9 cellular contexts compared by ENCODE assay signal in the genomic region with DNA sequence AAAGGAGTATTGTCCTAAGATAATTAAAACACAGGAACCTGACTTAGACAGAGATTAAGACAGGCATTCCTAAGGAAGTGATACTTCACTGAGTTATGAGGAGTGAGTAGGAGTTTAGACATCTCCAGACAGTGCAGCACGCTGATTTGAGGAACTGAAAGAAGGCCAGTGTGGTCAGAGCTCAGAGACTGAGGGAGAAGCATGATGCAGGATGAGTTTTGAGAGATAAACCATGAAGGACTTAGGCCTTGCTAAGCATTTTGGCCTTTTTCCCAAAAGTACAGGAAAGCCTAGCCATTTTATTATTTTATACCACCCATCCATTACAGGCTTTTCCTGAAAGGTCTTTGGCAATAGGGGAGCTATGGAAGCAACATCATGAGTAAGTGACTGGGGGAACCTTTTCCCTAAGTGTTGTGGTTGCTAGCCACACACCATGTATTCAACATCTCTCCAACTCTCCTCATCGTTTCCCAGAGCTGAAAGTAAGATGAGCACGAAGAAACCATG.
A peak's percentile ranks its signal among the peaks of the same experiment; 100 is the strongest.
DNase-seq lines count a peak whose midpoint lies in the region; ATAC-seq, FAIRE-seq and TF ChIP-seq lines count a peak whose summit lies in the region.
"Had no signal": no experiment of that assay in that cellular context is flagged by ENCODE, and none has a peak within 500 bp of the region (broad histone marks: within the 10 kb centered on the region; RNA-seq: fewer than 3 reads in every experiment).

No MANE protein-coding gene starts in this region.

- H3K27me3 Mint-ChIP-seq in activated T-helper 2 cell treated with anti-CD3 and anti-CD28 coated beads, Interferon-gamma antibody, Interleukin-2, Interleukin-4, amounts not matched to agents 10 μg/mL and 5 μg/mL and 100 μg/mL, durations not matched to agents 14 hours and 24 hours and 36 hours (ENCODE audit: low read depth), result no peaks in the 10 kb centered on the region
- H3K27me3 Mint-ChIP-seq: stimulated activated naive CD8-positive, alpha-beta T cell treated with anti-CD3 and anti-CD28 coated beads, Interleukin-15, Interleukin-2, amounts not matched to agents 100 ng/mL and 50 ng/mL, for 24 hours had no signal

- H3K27ac Mint-ChIP-seq in activated T-helper 2 cell treated with anti-CD3 and anti-CD28 coated beads, Interferon-gamma antibody, Interleukin-2, Interleukin-4, amounts not matched to agents 10 μg/mL and 5 μg/mL and 100 μg/mL, durations not matched to agents 14 hours and 24 hours and 36 hours, result no peak overlapping the region
- H3K27ac Mint-ChIP-seq: stimulated activated naive CD8-positive, alpha-beta T cell treated with anti-CD3 and anti-CD28 coated beads, Interleukin-15, Interleukin-2, amounts not matched to agents 100 ng/mL and 50 ng/mL, for 24 hours had no signal

- H3K4me3 Mint-ChIP-seq in activated T-helper 2 cell treated with anti-CD3 and anti-CD28 coated beads, Interferon-gamma antibody, Interleukin-2, Interleukin-4, amounts not matched to agents 10 μg/mL and 5 μg/mL and 100 μg/mL, durations not matched to agents 14 hours and 24 hours and 36 hours (ENCODE audit: low read depth), result no peak overlapping the region
- H3K4me3 Mint-ChIP-seq: stimulated activated naive CD8-positive, alpha-beta T cell treated with anti-CD3 and anti-CD28 coated beads, Interleukin-15, Interleukin-2, amounts not matched to agents 100 ng/mL and 50 ng/mL, for 24 hours had no signal

- H3K27ac ChIP-seq in osteoblast (ENCODE audit: low read depth, low read length), result peak overlapping the region; percentile 89

- no peak overlapping the region for H2AFZ ChIP-seq in osteoblast (ENCODE audit: low read length)

- H3K4me1 Mint-ChIP-seq in activated T-helper 2 cell treated with anti-CD3 and anti-CD28 coated beads, Interferon-gamma antibody, Interleukin-2, Interleukin-4, amounts not matched to agents 10 μg/mL and 5 μg/mL and 100 μg/mL, durations not matched to agents 14 hours and 24 hours and 36 hours (ENCODE audit: low read depth), result peaks cover 8% of the 10 kb centered on the region

- H3K4me1 ChIP-seq in osteoblast (ENCODE audit: insufficient read depth, low read length), result peaks cover 23% of the 10 kb centered on the region

- no peak for TF ChIP-seq CTCF in bronchial epithelial cell (IDR thresholded peaks at IDR 0.05; ENCODE audit: insufficient read depth, low read length, severe bottlenecking)
- TF ChIP-seq CTCF in osteoblast (IDR thresholded peaks at IDR 0.05; ENCODE audit: extremely low read depth, low read depth, low read length), result no peak

- no peaks in the 10 kb centered on the region for H3K36me3 Mint-ChIP-seq in activated T-helper 2 cell treated with anti-CD3 and anti-CD28 coated beads, Interferon-gamma antibody, Interleukin-2, Interleukin-4, amounts not matched to agents 10 μg/mL and 5 μg/mL and 100 μg/mL, durations not matched to agents 14 hours and 24 hours and 36 hours (ENCODE audit: low read depth)

- no peaks in the 10 kb centered on the region for H4K20me1 ChIP-seq in osteoblast (ENCODE audit: insufficient read depth, low read length)

- no peak overlapping the region for H3K4me3 ChIP-seq in bronchial epithelial cell (ENCODE audit: low read depth, low read length)
- H3K4me3 ChIP-seq in osteoblast (ENCODE audit: insufficient read depth, low read length), result peak overlapping the region; percentile 17

- intact Hi-C loops in activated T-helper 2 cell treated with anti-CD3 and anti-CD28 coated beads, Interferon-gamma antibody, Interleukin-2, Interleukin-4, amounts not matched to agents 10 μg/mL and 5 μg/mL and 100 μg/mL, durations not matched to agents 14 hours and 24 hours and 36 hours (cut with micrococcal nuclease), result no loop called here

- no peak for FAIRE-seq in bronchial epithelial cell (lab: Jason Lieb, UNC)

- no peaks in the 10 kb centered on the region for H3K9me3 ChIP-seq in osteoblast (ENCODE audit: low read depth, low read length)

- no peaks in the 10 kb centered on the region for H3K9me3 Mint-ChIP-seq in activated T-helper 2 cell treated with anti-CD3 and anti-CD28 coated beads, Interferon-gamma antibody, Interleukin-2, Interleukin-4, amounts not matched to agents 10 μg/mL and 5 μg/mL and 100 μg/mL, durations not matched to agents 14 hours and 24 hours and 36 hours
- H3K9me3 Mint-ChIP-seq: stimulated activated naive CD8-positive, alpha-beta T cell treated with anti-CD3 and anti-CD28 coated beads, Interleukin-15, Interleukin-2, amounts not matched to agents 100 ng/mL and 50 ng/mL, for 24 hours had no signal

- peak overlapping the region; percentile 58 for H3K4me2 ChIP-seq in osteoblast (ENCODE audit: insufficient read depth, low read length)

- H3K36me3 ChIP-seq in bronchial epithelial cell (ENCODE audit: control insufficient read depth, insufficient read depth, low read length), result no peaks in the 10 kb centered on the region
- no peaks in the 10 kb centered on the region for H3K36me3 ChIP-seq in osteoblast (ENCODE audit: insufficient read depth, low read length)

- DNase-seq in bronchial epithelial cell (ENCODE audit: low read depth) (peak; percentile 67), osteoblast (ENCODE audit: insufficient read length, low spot score, missing footprints) (peak; percentile 83), NCI-H1436 treated with DMSO at 0.1 percent for 48 hours (lab: John Stamatoyannopoulos, UW) (no peak)
- DNase-seq in activated CD8-positive, alpha-beta memory T cell treated with anti-CD3 and anti-CD28 coated beads, Interleukin-2, amount 50 U/mL, for 48 hours, result no peak
- no peak for DNase-seq in activated T-helper 2 cell treated with anti-CD3 and anti-CD28 coated beads, Interferon-gamma antibody, Interleukin-2, Interleukin-4, amounts not matched to agents 10 μg/mL and 5 μg/mL and 100 μg/mL, durations not matched to agents 14 hours and 24 hours and 36 hours (ENCODE audit: low spot score)

- no peaks in the 10 kb centered on the region for H3K27me3 ChIP-seq in bronchial epithelial cell (ENCODE audit: control insufficient read depth, insufficient read depth, low read length)
- no peaks in the 10 kb centered on the region for H3K27me3 ChIP-seq in osteoblast (ENCODE audit: insufficient read depth, low read length)

- H3K79me2 ChIP-seq in osteoblast (ENCODE audit: insufficient read depth, low read length), result peaks cover 9% of the 10 kb centered on the region

- ATAC-seq in GM18511 (IDR thresholded peaks at IDR 0.05; ENCODE audit: unreplicated experiment) (peak; percentile 80), HG03469 (IDR thresholded peaks at IDR 0.05; ENCODE audit: unreplicated experiment) (peak; percentile 77), GM18861 (IDR thresholded peaks at IDR 0.05; ENCODE audit: unreplicated experiment) (no peak)

Comparison
In these comparisons a context has a peak if more than half of its experiments do, and no peak if none do; other contexts are left out.
1. DNase-seq: peak in bronchial epithelial cell (single experiment) and osteoblast (single experiment); none in activated CD8-positive, alpha-beta memory T cell treated with anti-CD3 and anti-CD28 coated beads, Interleukin-2, amount 50 U/mL, for 48 hours (single experiment), activated T-helper 2 cell treated with anti-CD3 and anti-CD28 coated beads, Interferon-gamma antibody, Interleukin-2, Interleukin-4, amounts not matched to agents 10 μg/mL and 5 μg/mL and 100 μg/mL, durations not matched to agents 14 hours and 24 hours and 36 hours (single experiment) and NCI-H1436 treated with DMSO at 0.1 percent for 48 hours (single experiment).